In genomic region chr10:104641150-104642000, GRCh38 we compare ENCODE assay signal across 11 cellular contexts. TPM values are rescaled to one million over a fixed set of nuclear protein-coding genes. Genes with fewer than 3 reads are reported as not detected.
A peak's percentile ranks its signal among the peaks of the same experiment; 100 is the strongest.
DNase-seq lines count a peak whose midpoint lies in the region; ATAC-seq and TF ChIP-seq lines count a peak whose summit lies in the region.
"Had no signal": no experiment of that assay in that cellular context is flagged by ENCODE, and none has a peak within 500 bp of the region (broad histone marks: within the 10 kb centered on the region; RNA-seq: fewer than 3 reads in every experiment).

TSS of gene SORCS3 (plus strand) at chr10:104641290.

- H3K56ac ChIP-seq in H9 (ENCODE audit: insufficient read length, low read depth, low read length): no peak within 1 kb of the TSS

- H3K27ac Mint-ChIP-seq in H9 (no peak within 1 kb of the TSS), neural progenitor cell (no peak within 1 kb of the TSS)
- H3K27ac Mint-ChIP-seq: CD4-positive, alpha-beta T cell; stimulated activated memory B cell treated with anti-CD40 and anti-IgM and Interleukin-4, amounts not matched to agents 10 μg/mL and 1 μg/mL and 100 μg/mL, for 72 hours had no signal

- H2BK20ac ChIP-seq in H9 (ENCODE audit: low read depth, low read length, poor library complexity, severe bottlenecking): no peak within 1 kb of the TSS

- no peaks in the 10 kb centered on the region; a peak in 2 of 7 replicates for H3K36me3 Mint-ChIP-seq in H9 (ENCODE audit: insufficient read depth in 1 of 3, low read depth in 3 of 3)
- H3K36me3 Mint-ChIP-seq in neural progenitor cell: no peaks in the 10 kb centered on the region
- H3K36me3 Mint-ChIP-seq: stimulated activated memory B cell treated with anti-CD40 and anti-IgM and Interleukin-4, amounts not matched to agents 10 μg/mL and 1 μg/mL and 100 μg/mL, for 72 hours had no signal

- H3F3A ChIP-seq in neural progenitor cell (ENCODE audit: low read depth): peaks cover 15% of the 10 kb centered on the region

- no peak within 1 kb of the TSS for H3K9ac ChIP-seq in H9 (ENCODE audit: extremely low read depth, insufficient read length, low read length)
- no peak within 1 kb of the TSS for H3K9ac ChIP-seq in neural progenitor cell

- H3K4me1 ChIP-seq in H9 (ENCODE audit: insufficient read depth, low read length) (no peaks in the 10 kb centered on the region), neural progenitor cell (peaks cover 15% of the 10 kb centered on the region)

- H3K79me2 ChIP-seq in H9 (ENCODE audit: insufficient read depth, low read length) (no peaks in the 10 kb centered on the region), neural progenitor cell (ENCODE audit: low read depth) (no peaks in the 10 kb centered on the region)

- H3K9me3 ChIP-seq in H9 (ENCODE audit: control insufficient read depth, low read depth, low read length) (no peaks in the 10 kb centered on the region), neural progenitor cell (ENCODE audit: low read depth) (no peaks in the 10 kb centered on the region)

- H3K9me3 Mint-ChIP-seq in H9: peaks cover 0 to 4% of the 10 kb centered on the region in 2 experiments; a peak in 2 of 5 replicates
- no peaks in the 10 kb centered on the region for H3K9me3 Mint-ChIP-seq in neural progenitor cell
- H3K9me3 Mint-ChIP-seq: CD4-positive, alpha-beta T cell; stimulated activated memory B cell treated with anti-CD40 and anti-IgM and Interleukin-4, amounts not matched to agents 10 μg/mL and 1 μg/mL and 100 μg/mL, for 72 hours had no signal

- no peak within 1 kb of the TSS for H2BK120ac ChIP-seq in H9 (ENCODE audit: low read depth, low read length, poor library complexity, severe bottlenecking)

- H4K20me1 ChIP-seq in H9 (ENCODE audit: control insufficient read depth, insufficient read depth, insufficient read length) (no peaks in the 10 kb centered on the region), neural progenitor cell (ENCODE audit: low read depth) (no peaks in the 10 kb centered on the region)

- DNase-seq in AG20443 (ENCODE audit: low spot score): peak; percentile 48
- peak; percentile 57 for DNase-seq in H9
- peak; percentile 5 for DNase-seq in epithelial cell of esophagus (ENCODE audit: low read depth)
- DNase-seq in neural progenitor cell (ENCODE audit: low spot score): peak; percentile 70
- no peak for DNase-seq in NCI-H1092 (lab: John Stamatoyannopoulos, UW)
- DNase-seq in NAMALWA (ENCODE audit: low spot score): no peak
- DNase-seq in glomerular visceral epithelial cell (ENCODE audit: extremely low spot score): no peak
- DNase-seq: CD4-positive, alpha-beta T cell; mesenchymal stem cell had no signal

- no peak within 1 kb of the TSS for H3K18ac ChIP-seq in H9 (ENCODE audit: insufficient read length, low read depth, low read length)

- H3K14ac ChIP-seq in H9 (ENCODE audit: insufficient read depth, low read length): no peak within 1 kb of the TSS

- no peak within 1 kb of the TSS for H2AK5ac ChIP-seq in H9 (ENCODE audit: insufficient read length, low read length)

- H4K5ac ChIP-seq in H9 (ENCODE audit: insufficient read length, low read depth, low read length): no peak within 1 kb of the TSS

- no peak within 1 kb of the TSS for H3K4ac ChIP-seq in H9 (ENCODE audit: low read depth, low read length)

- WGBS in H9 (ENCODE audit: extremely low coverage, insufficient read length, low lambda C conversion rate): no CpG with 5 or more reads among the region's 108 CpGs

- no peaks in the 10 kb centered on the region for H3K79me1 ChIP-seq in H9 (ENCODE audit: insufficient read depth, low read depth, low read length, poor library complexity, severe bottlenecking)

- peaks cover 36% of the 10 kb centered on the region for H3K23me2 ChIP-seq in H9 (ENCODE audit: insufficient read length, low read depth, low read length, poor library complexity, severe bottlenecking)

- H4K8ac ChIP-seq in H9 (replicated peaks; ENCODE audit: insufficient read length, low read depth, low read length): no peak within 1 kb of the TSS

- no peak within 1 kb of the TSS for H3K23ac ChIP-seq in H9 (ENCODE audit: insufficient read length, low read depth, low read length)

- H4K91ac ChIP-seq in H9 (ENCODE audit: insufficient read length, low read depth, low read length): no peak within 1 kb of the TSS

- TF ChIP-seq CTCF in H9 (conservative IDR thresholded peaks at IDR 0.05) (no peak), epithelial cell of esophagus (IDR thresholded peaks at IDR 0.05; ENCODE audit: insufficient read depth, low read depth, low read length, missing control alignments) (no peak), neural progenitor cell (IDR thresholded peaks at IDR 0.05) (no peak)

- H3K4me3 Mint-ChIP-seq in H9 (peak within 1 kb of the TSS; percentile 67 to 92), neural progenitor cell (peak within 1 kb of the TSS; percentile 91)
- H3K4me3 Mint-ChIP-seq: CD4-positive, alpha-beta T cell; stimulated activated memory B cell treated with anti-CD40 and anti-IgM and Interleukin-4, amounts not matched to agents 10 μg/mL and 1 μg/mL and 100 μg/mL, for 72 hours had no signal

- H2BK15ac ChIP-seq in H9 (ENCODE audit: low read depth, low read length): no peak within 1 kb of the TSS

- H3K27me3 ChIP-seq in H9 (ENCODE audit: insufficient read depth, low read length) (peaks cover 42% of the 10 kb centered on the region; the same call in 1 of the 2 replicates), neural progenitor cell (peaks cover 100% of the 10 kb centered on the region)

- no peaks in the 10 kb centered on the region for H3K36me3 ChIP-seq in neural progenitor cell

- no peak for ATAC-seq in HG03342 (IDR thresholded peaks at IDR 0.05; ENCODE audit: unreplicated experiment)
- ATAC-seq: stimulated activated memory B cell treated with anti-CD40 and anti-IgM and Interleukin-4, amounts not matched to agents 10 μg/mL and 1 μg/mL and 100 μg/mL, for 72 hours had no signal

- H3K27me3 Mint-ChIP-seq in H9 (ENCODE audit: low read depth) (peaks cover 97% of the 10 kb centered on the region), neural progenitor cell (ENCODE audit: insufficient read depth, low read depth) (peaks cover 53% of the 10 kb centered on the region)

- H3K4me1 Mint-ChIP-seq in H9 (peaks cover 13 to 15% of the 10 kb centered on the region in 2 experiments), neural progenitor cell (peaks cover 13% of the 10 kb centered on the region)

- H2AFZ ChIP-seq in H9 (ENCODE audit: low read length): peak within 1 kb of the TSS; percentile 25
- H2AFZ ChIP-seq in neural progenitor cell (replicated peaks): peak within 1 kb of the TSS; percentile 90

- no peak within 1 kb of the TSS for H3K27ac ChIP-seq in H9 (ENCODE audit: insufficient read length, low read depth, low read length)
- no peak within 1 kb of the TSS for H3K27ac ChIP-seq in neural progenitor cell

- no peak within 1 kb of the TSS for H2BK12ac ChIP-seq in H9 (ENCODE audit: insufficient read length, low read depth, low read length)

- H3T11ph ChIP-seq in H9 (ENCODE audit: low read length): no peak within 1 kb of the TSS

- H3K4me3 ChIP-seq in epithelial cell of esophagus (ENCODE audit: low read length): no peak within 1 kb of the TSS
- peak within 1 kb of the TSS; percentile 56 for H3K4me3 ChIP-seq in neural progenitor cell

- H3K4me2 ChIP-seq in H9 (ENCODE audit: insufficient read depth, insufficient read length, low read length) (peak within 1 kb of the TSS; percentile 92), neural progenitor cell (peak within 1 kb of the TSS; percentile 98)

- no peak within 1 kb of the TSS for H2BK5ac ChIP-seq in H9 (ENCODE audit: insufficient read length, low read length)

RNA-seq across cellular contexts. Expression of gene SORCS3, which starts in this region (rescaled TPM):
- total RNA-seq in H9 (2021) (0.04 and 0.18 TPM in 2 replicates), neural progenitor cell (ENCODE audit: low replicate concordance) (0.26 and 0.34 TPM in 2 replicates)

Comparison
In these comparisons a context has a peak if more than half of its experiments do, and no peak if none do; other contexts are left out.
1. Peak in DNase-seq and H3K4me2 ChIP-seq in H9; RNA of the gene not detected or under 1 TPM.
2. Peak in DNase-seq, H3K4me3 ChIP-seq and H3K4me2 ChIP-seq in neural progenitor cell; RNA of the gene not detected or under 1 TPM.
3. DNase-seq: peak in AG20443 (single experiment) and epithelial cell of esophagus (single experiment); none in NCI-H1092 (single experiment), NAMALWA (single experiment) and glomerular visceral epithelial cell (single experiment).